In genomic region chr1:66248746-66249145, GRCh38 we compare ENCODE assay signal across 25 cellular contexts.
DNase-seq lines count a peak whose midpoint lies in the region; ATAC-seq and TF ChIP-seq lines count a peak whose summit lies in the region.
"Had no signal": no experiment of that assay in that cellular context is flagged by ENCODE, and none has a peak within 500 bp of the region (broad histone marks: within the 10 kb centered on the region; RNA-seq: fewer than 3 reads in every experiment).

No MANE protein-coding gene starts in this region.

- no peaks in the 10 kb centered on the region for H3K27me3 ChIP-seq in tibial nerve
- H3K27me3 ChIP-seq: ovary, upper lobe of right lung had no signal

- peaks cover 23% of the 10 kb centered on the region for H3K4me1 Mint-ChIP-seq in activated T-cell treated with anti-CD3 and anti-CD28 coated beads, Interleukin-2, amount 50 U/mL, for 72 hours (ENCODE audit: low read depth)
- peaks cover 16% of the 10 kb centered on the region for H3K4me1 Mint-ChIP-seq in activated T-cell treated with anti-CD3 and anti-CD28 coated beads, Interleukin-2, amount 50 U/mL, for 24 hours (ENCODE audit: low read depth)

- TF ChIP-seq CTCF in fibroblast of villous mesenchyme (IDR thresholded peaks at IDR 0.05; ENCODE audit: insufficient read depth, low read depth, low read length) (no peak), tibial nerve (IDR thresholded peaks at IDR 0.05) (peak in 1 of 5 experiments; percentile 5)

- H3K9me3 ChIP-seq in SK-N-MC (ENCODE audit: low read depth, low read length), result no peaks in the 10 kb centered on the region
- H3K9me3 ChIP-seq in tibial nerve, result no peaks in the 10 kb centered on the region
- H3K9me3 ChIP-seq: ovary, upper lobe of right lung had no signal

- peak overlapping the region in 1 of 2 donors; percentile 43 for H3K4me3 Mint-ChIP-seq in activated T-cell treated with anti-CD3 and anti-CD28 coated beads, Interleukin-2, amount 50 U/mL, for 72 hours
- H3K4me3 Mint-ChIP-seq in activated T-cell treated with anti-CD3 and anti-CD28 coated beads, Interleukin-2, amount 50 U/mL, for 24 hours, result no peak overlapping the region
- H3K4me3 Mint-ChIP-seq: WTC11 had no signal

- WGBS in tibial nerve, 2 donors, result 23 to 41% methylated on average over 1 of the region's 1 CpG

- peaks cover 0 to 17% (median 8%) of the 10 kb centered on the region in 4 donors for H3K4me1 ChIP-seq in tibial nerve

- no peak for DNase-seq in activated T-cell treated with anti-CD3 and anti-CD28 coated beads, Interleukin-2, amount 50 U/mL, for 72 hours
- DNase-seq in activated T-cell treated with anti-CD3 and anti-CD28 coated beads, Interleukin-2, amount 50 U/mL, for 24 hours, result no peak
- no peak for DNase-seq in SK-N-MC (ENCODE audit: low read depth, low spot score)
- DNase-seq in fibroblast of villous mesenchyme (ENCODE audit: low read depth), result peak; percentile 68
- peak in 1 of 2 donors; percentile 36 for DNase-seq in tibial nerve (ENCODE audit: low spot score in 2 of 2)
- DNase-seq in activated naive CD4-positive, alpha-beta T cell treated with anti-CD3 and anti-CD28 coated beads, Interleukin-2, amount 50 U/mL, for 16 hours, result no peak
- DNase-seq in stimulated activated CD4-positive, alpha-beta T cell treated with anti-CD3 and anti-CD28 coated beads, Interleukin-4, amount 100 ng/mL, for 4 hours, result no peak
- no peak for DNase-seq in SW480 (ENCODE audit: low spot score)
- DNase-seq: activated effector memory CD4-positive, alpha-beta T cell treated with Interleukin-2 at 50 U/mL for 16 hours; amniotic stem cell; central memory CD4-positive, alpha-beta T cell; DMS 273 treated with DMSO at 0.1 percent for 48 hours; effector memory CD8-positive, alpha-beta T cell; GM23248; Karpas-422; NCI-H1092 treated with DMSO at 0.1 percent for 48 hours; NCI-H2081; NCI-H524; ovary; SHP77; stimulated activated CD4-positive, alpha-beta T cell treated with anti-CD3 and anti-CD28 coated beads, Interleukin-1b, Interleukin-23, amount 100 ng/mL, for 48 hours; stimulated activated naive CD8-positive, alpha-beta T cell treated with anti-CD3 and anti-CD28 coated beads, Interleukin-15, Interleukin-2, amounts not matched to agents 100 U/mL and 50 U/mL, for 24 hours; upper lobe of right lung had no signal

- H3K27me3 Mint-ChIP-seq in activated T-cell treated with anti-CD3 and anti-CD28 coated beads, Interleukin-2, amount 50 U/mL, for 72 hours (ENCODE audit: low read depth), result peaks cover 6% of the 10 kb centered on the region
- no peaks in the 10 kb centered on the region for H3K27me3 Mint-ChIP-seq in activated T-cell treated with anti-CD3 and anti-CD28 coated beads, Interleukin-2, amount 50 U/mL, for 24 hours
- H3K27me3 Mint-ChIP-seq: effector memory CD8-positive, alpha-beta T cell had no signal

- no peak for ATAC-seq in activated T-cell treated with anti-CD3 and anti-CD28 coated beads, Interleukin-2, amount 50 U/mL, for 72 hours (replicated peaks in 1 of 2)
- ATAC-seq: effector memory CD8-positive, alpha-beta T cell; stimulated activated naive CD8-positive, alpha-beta T cell treated with anti-CD3 and anti-CD28 coated beads, Interleukin-15, Interleukin-2, amounts not matched to agents 100 U/mL and 50 U/mL, for 24 hours; upper lobe of right lung; WTC11 had no signal

- no peak for TF ChIP-seq POLR2A in tibial nerve (IDR thresholded peaks at IDR 0.05)

- H3K9me3 Mint-ChIP-seq in activated T-cell treated with anti-CD3 and anti-CD28 coated beads, Interleukin-2, amount 50 U/mL, for 72 hours, result no peaks in the 10 kb centered on the region
- H3K9me3 Mint-ChIP-seq in activated T-cell treated with anti-CD3 and anti-CD28 coated beads, Interleukin-2, amount 50 U/mL, for 24 hours, result no peaks in the 10 kb centered on the region
- H3K9me3 Mint-ChIP-seq: effector memory CD8-positive, alpha-beta T cell; WTC11 had no signal

- H3K36me3 ChIP-seq in SK-N-MC (ENCODE audit: insufficient read depth, low read length) (no peaks in the 10 kb centered on the region), tibial nerve (no peaks in the 10 kb centered on the region)
- H3K36me3 ChIP-seq: ovary, upper lobe of right lung had no signal

- no peak overlapping the region for H3K9ac ChIP-seq in SK-N-MC (ENCODE audit: insufficient read length)
- H3K9ac ChIP-seq: GM23248 had no signal

- H3K27ac ChIP-seq in SK-N-MC, result peak overlapping the region; percentile 91
- peak overlapping the region in 3 of 4 donors; percentile 6 to 71 (median 33) for H3K27ac ChIP-seq in tibial nerve
- H3K27ac ChIP-seq: C4-2B, GM23248, ovary, upper lobe of right lung had no signal

- H3K4me3 ChIP-seq in SK-N-MC (no peak overlapping the region), fibroblast of villous mesenchyme (ENCODE audit: low read depth, low read length) (no peak overlapping the region), tibial nerve (no peak overlapping the region)
- H3K4me3 ChIP-seq: GM23248, ovary, upper lobe of right lung had no signal

- peak overlapping the region; percentile 41 for H3K27ac Mint-ChIP-seq in activated T-cell treated with anti-CD3 and anti-CD28 coated beads, Interleukin-2, amount 50 U/mL, for 72 hours
- H3K27ac Mint-ChIP-seq in activated T-cell treated with anti-CD3 and anti-CD28 coated beads, Interleukin-2, amount 50 U/mL, for 24 hours, result no peak overlapping the region
- H3K27ac Mint-ChIP-seq: WTC11 had no signal

- TF ChIP-seq EP300 in tibial nerve (IDR thresholded peaks at IDR 0.05), result peak in 1 of 2 donors; percentile 71

- H3K36me3 Mint-ChIP-seq in activated T-cell treated with anti-CD3 and anti-CD28 coated beads, Interleukin-2, amount 50 U/mL, for 72 hours (ENCODE audit: insufficient read depth in 2 of 2), result no peaks in the 10 kb centered on the region
- H3K36me3 Mint-ChIP-seq in activated T-cell treated with anti-CD3 and anti-CD28 coated beads, Interleukin-2, amount 50 U/mL, for 24 hours (ENCODE audit: low read depth), result no peaks in the 10 kb centered on the region
- H3K36me3 Mint-ChIP-seq: WTC11 had no signal
